Comparison of ENCODE assay signal across 7 cellular contexts in the genomic region with DNA sequence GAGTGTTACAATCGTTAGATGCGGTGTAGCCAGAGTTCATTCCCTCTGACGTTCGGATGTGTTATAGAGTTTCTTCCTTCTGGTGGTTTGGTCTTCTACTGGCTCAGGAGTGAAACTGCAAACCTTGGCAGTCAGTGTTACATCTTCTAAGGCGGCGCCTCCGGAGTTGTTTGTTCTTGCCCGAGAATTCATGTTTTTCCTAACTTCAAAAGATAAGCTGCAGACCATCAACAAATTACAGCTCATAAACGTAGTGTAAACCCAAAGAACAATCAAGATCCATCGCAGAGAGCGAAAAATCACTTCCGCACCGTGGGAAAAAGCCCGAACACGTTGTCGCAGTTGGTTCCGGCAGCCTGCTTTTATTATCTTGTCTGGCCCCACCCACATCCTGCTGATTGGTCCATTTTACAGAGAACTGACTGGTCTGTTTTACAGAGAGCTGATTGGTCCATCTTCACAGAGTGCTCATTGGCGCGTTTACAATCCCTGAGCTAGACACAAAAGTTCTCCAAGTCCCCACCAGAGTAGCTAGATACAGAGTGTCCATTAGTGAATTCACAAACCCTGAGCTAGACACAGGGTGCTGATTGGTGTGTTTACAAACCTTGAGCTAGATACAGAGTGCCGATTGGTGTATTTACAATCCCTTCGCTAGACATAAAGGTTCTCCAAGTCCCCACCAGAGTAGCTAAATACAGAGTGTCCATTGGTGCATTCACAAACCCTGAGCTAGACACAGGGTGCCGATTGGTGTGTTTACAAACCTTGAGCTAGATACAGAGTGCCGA. TPM values are rescaled to one million over a fixed set of nuclear protein-coding genes. Genes with fewer than 3 reads are reported as not detected.
DNase-seq lines count a peak whose midpoint lies in the region; ATAC-seq, FAIRE-seq and TF ChIP-seq lines count a peak whose summit lies in the region.
"Not testable (repeated sequence)": the region's sequence is repeated elsewhere in the genome, so short reads cannot be mapped to it uniquely, and the experiment has no call there.

No MANE protein-coding gene starts in this region.

- not testable (repeated sequence) for H2AFZ ChIP-seq in HepG2 (ENCODE audit: low read length)

- in situ Hi-C loops in HepG2 (cut with HindIII; ENCODE audit: extremely low pct_ligation_motif_present, low pct_unique_long_range_greater_than_20kb): loop anchor here (10.0 kb wide), 1 partner anchor 149 kb away; no protein-coding TSS in a partner anchor

- CTCF ChIA-PET in HepG2 (lab: Yijun Ruan, JAX; ENCODE audit: low intra/inter-chr PET ratio, low total read pairs): not testable (repeated sequence)

- H3K4me1 ChIP-seq in duodenal mucosa (ENCODE audit: control insufficient read depth in 1 of 2, insufficient read depth in 2 of 2, low read length in 2 of 2) (peaks cover 7 to 12% of the 10 kb centered on the region in 2 donors), HepG2 (ENCODE audit: insufficient read depth, low read length) (peaks cover 39% of the 10 kb centered on the region)
- not testable (repeated sequence) for H3K4me1 ChIP-seq in small intestine (ENCODE audit: control insufficient read depth in 2 of 2, insufficient read depth in 1 of 2, low read depth in 1 of 2, low read length in 1 of 2)

- TF ChIP-seq CTCF in GM12865 (IDR thresholded peaks at IDR 0.05; ENCODE audit: insufficient read depth, low read depth, low read length, missing control alignments); HepG2 (CRISPR knock-in tag; IDR thresholded peaks at IDR 0.05): not testable (repeated sequence)

- intact Hi-C loops in HepG2 (cut with micrococcal nuclease; ENCODE audit: unreplicated experiment): loop anchor here (2.0 kb wide), 2 partner anchors 31 to 75 kb away; no protein-coding TSS in a partner anchor

- peak overlapping the region in 1 of 2 donors; percentile 80 for H3K9ac ChIP-seq in duodenal mucosa (ENCODE audit: low read depth in 1 of 2, low read length in 2 of 2)
- H3K9ac ChIP-seq in HepG2 (ENCODE audit: insufficient read depth, low read depth, low read length): peak overlapping the region; percentile 72

- H3K79me2 ChIP-seq in HepG2 (ENCODE audit: insufficient read depth, low read length): not testable (repeated sequence)

- not testable (repeated sequence) for H3K27ac ChIP-seq in duodenal mucosa (ENCODE audit: low read depth, low read length)
- H3K27ac ChIP-seq in HepG2 (ENCODE audit: extremely low read length, insufficient read depth, low read length): peak overlapping the region; percentile 69
- peak overlapping the region in 1 of 2 donors; percentile 75 for H3K27ac ChIP-seq in small intestine (ENCODE audit: low read depth in 1 of 2, low read length in 1 of 2)

- BruUV-seq in HepG2 (replicated peaks; lab: Mats Ljungman, UMichigan): not testable (repeated sequence)

- H3K4me3 ChIP-seq in GM12865 (ENCODE audit: low read depth, low read length): peak overlapping the region; percentile 68
- H3K4me3 ChIP-seq in duodenal mucosa (ENCODE audit: low read depth in 1 of 2, low read length in 2 of 2): peak overlapping the region; percentile 53 to 83
- peak overlapping the region; percentile 65 to 81 (median 79); a peak in 5 of 6 replicates for H3K4me3 ChIP-seq in HepG2 (replicated peaks in 1 of 3; ENCODE audit: insufficient read depth in 1 of 3, low read depth in 2 of 3, low read length in 3 of 3)
- not testable (repeated sequence) for H3K4me3 ChIP-seq in small intestine (ENCODE audit: low read depth in 1 of 2, low read length in 2 of 2)

- POLR2A ChIA-PET in HepG2 (lab: Yijun Ruan, JAX): interaction anchor here (0.9 to 3.0 kb wide), 18 partner anchors 9 to 1056 kb away, joined by 3 to 44 read pairs (median 6); a partner anchor contains a TSS

- H4K20me1 ChIP-seq in HepG2 (ENCODE audit: insufficient read depth, low read length): not testable (repeated sequence)

- H3K27me3 ChIP-seq in duodenal mucosa (ENCODE audit: control insufficient read depth in 1 of 2, insufficient read depth in 2 of 2, low read length in 2 of 2); HepG2 (ENCODE audit: control insufficient read depth in 1 of 2, insufficient read depth in 2 of 2, low read length in 2 of 2); small intestine (ENCODE audit: control insufficient read depth in 2 of 2, insufficient read depth in 2 of 2, low read length in 2 of 2): not testable (repeated sequence)

- H3K9me3 ChIP-seq in duodenal mucosa (ENCODE audit: control insufficient read depth in 1 of 2, low read length in 2 of 2); HepG2 (ENCODE audit: low read length); small intestine (ENCODE audit: control insufficient read depth, low read depth): not testable (repeated sequence)

- H3K4me2 ChIP-seq in HepG2 (ENCODE audit: low read depth, low read length): peak overlapping the region; percentile 77

- 65% methylated on average over 22 of the region's 23 CpGs for WGBS in HepG2 (ENCODE audit: low lambda C conversion rate)
- 74 to 77% (median 75%) methylated on average over 23 of the region's 23 CpGs for WGBS in small intestine, 3 donors

- peak; percentile 75 to 96 for TF ChIP-seq POLR2A in HepG2 (IDR thresholded peaks at IDR 0.05; ENCODE audit: insufficient read depth in 1 of 2, low read depth in 2 of 2, low read length in 2 of 2)

- TF ChIP-seq EP300 in HepG2 (IDR thresholded peaks at IDR 0.05; ENCODE audit: low read depth in 2 of 2, low read length in 2 of 2): peak in 1 of 2 experiments; percentile 42; a peak in 1 of 4 replicates
- TF ChIP-seq EP300 in HepG2 (CRISPR knock-in tag; IDR thresholded peaks at IDR 0.05; ENCODE audit: borderline replicate concordance): not testable (repeated sequence)

- not testable (repeated sequence) for H3K36me3 ChIP-seq in duodenal mucosa (ENCODE audit: control insufficient read depth in 1 of 2, insufficient read depth in 2 of 2, low read length in 2 of 2); HepG2 (replicated peaks in 1 of 2; ENCODE audit: control insufficient read depth in 1 of 2, insufficient read depth in 2 of 2, low read length in 2 of 2); small intestine (ENCODE audit: control insufficient read depth in 2 of 2, insufficient read depth in 2 of 2, low read length in 2 of 2)

- FAIRE-seq in HepG2 (lab: Jason Lieb, UNC): peak; percentile 32
- not testable (repeated sequence) for FAIRE-seq in small intestine (lab: Jason Lieb, UNC)

- peak; percentile 13 for ATAC-seq in HepG2

- 0 out of 2 replicates have a peak, but pooled peaks have one; percentile 16 for TF ChIP-seq RAD21 in HepG2 (CRISPR knock-in tag; IDR thresholded peaks at IDR 0.05)

- DNase-seq in GM12865 (ENCODE audit: low read depth): peak; percentile 57
- DNase-seq in NAMALWA (ENCODE audit: low spot score): peak; percentile 94
- DNase-seq in SHP77 (lab: John Stamatoyannopoulos, UW): peak; percentile 93 to 95
- DNase-seq in activated CD8-positive, alpha-beta memory T cell treated with anti-CD3 and anti-CD28 coated beads, Interleukin-2, amount 50 U/mL, for 48 hours: peak; percentile 77
- peak; percentile 96 for DNase-seq in HepG2 (ENCODE audit: low spot score)
- DNase-seq in small intestine: peak; percentile 31

TF ChIP-seq in HepG2, 621 proteins besides CTCF, POLR2A, EP300 and RAD21 (continues in another document):
- TF ChIP-seq ZNF446 (CRISPR knock-in tag; IDR thresholded peaks at IDR 0.05): 0 out of 2 replicates have a peak, but pooled peaks have one; percentile 1

RNA-seq across cellular contexts. Expression of a gene that starts 58.0 kb away (rescaled TPM):
- 79.0 and 88.6 TPM in 2 replicates for total RNA-seq in HepG2 (2016; rRNA removed; fragmentation: Illumina TruSeq; extraction: Trizol)
- 14.2 and 14.7 TPM in 2 replicates for total RNA-seq in HepG2 (2016; cell fraction: cytosol; rRNA removed; fragmentation: Illumina TruSeq; extraction: Trizol; ENCODE audit: low read depth)
- total RNA-seq in HepG2 (2016; cell fraction: insoluble cytoplasmic fraction; rRNA removed; fragmentation: Illumina TruSeq; extraction: Trizol): 82.1 and 84.2 TPM in 2 replicates
- 35.6 and 36.2 TPM in 2 replicates for total RNA-seq in HepG2 (2016; cell fraction: membrane; rRNA removed; fragmentation: Illumina TruSeq; extraction: Trizol)
- 86.3 and 102 TPM in 2 replicates for total RNA-seq in HepG2 (2016; cell fraction: nucleus; rRNA removed; fragmentation: Illumina TruSeq; extraction: Trizol)
- polyA plus RNA-seq in HepG2 (2011; rRNA removed) (108 and 112 TPM in 2 replicates), small intestine (10 to 100 TPM; 30.5 to 42.0 (median 31.3) TPM)
- 79.8 and 88.4 TPM in 2 replicates for polyA plus RNA-seq in HepG2 (2011; cell fraction: cytosol; rRNA removed)
- polyA plus RNA-seq in HepG2 (2011; cell fraction: nucleus; rRNA removed): 158 and 172 TPM in 2 replicates
- 57.6 and 68.7 TPM in 2 replicates for polyA plus RNA-seq in HepG2 (2012)
- 6.2 and 6.6 TPM in 2 replicates for polyA plus RNA-seq in HepG2 (2016; cell fraction: cytosol; fragmentation: Illumina TruSeq; extraction: Trizol; ENCODE audit: low read depth)
- 74.5 and 78.1 TPM in 2 replicates for polyA plus RNA-seq in HepG2 (2016; cell fraction: insoluble cytoplasmic fraction; fragmentation: Illumina TruSeq; extraction: Trizol; ENCODE audit: low read depth)
- 14.8 and 17.7 TPM in 2 replicates for polyA plus RNA-seq in HepG2 (2016; cell fraction: membrane; fragmentation: Illumina TruSeq; extraction: Trizol; ENCODE audit: low read depth)
- 88.3 and 97.6 TPM in 2 replicates for polyA plus RNA-seq in HepG2 (2016; cell fraction: nucleus; fragmentation: Illumina TruSeq; extraction: Trizol; ENCODE audit: insufficient read depth, low read depth)
- polyA minus RNA-seq in HepG2 (2011; rRNA and poly(A)+ RNA removed; ENCODE audit: low replicate concordance): 155 and 156 TPM in 2 replicates
- polyA minus RNA-seq in HepG2 (2011; cell fraction: cytosol; rRNA and poly(A)+ RNA removed): 47.8 and 51.6 TPM in 2 replicates
- 183 and 209 TPM in 2 replicates for polyA minus RNA-seq in HepG2 (2011; cell fraction: nucleus; rRNA and poly(A)+ RNA removed)

Comparison
In these comparisons a context has a peak if more than half of its experiments do, and no peak if none do; other contexts are left out.
1. DNase-seq: peak in every context shown above with its lines; median percentile 96 in HepG2; 94 in NAMALWA; 94 in SHP77; 77 in activated CD8-positive, alpha-beta memory T cell treated with anti-CD3 and anti-CD28 coated beads, Interleukin-2, amount 50 U/mL, for 48 hours; 57 in GM12865; 31 in small intestine.